ENCODE assay signal across 23 cellular contexts in the genomic region with DNA sequence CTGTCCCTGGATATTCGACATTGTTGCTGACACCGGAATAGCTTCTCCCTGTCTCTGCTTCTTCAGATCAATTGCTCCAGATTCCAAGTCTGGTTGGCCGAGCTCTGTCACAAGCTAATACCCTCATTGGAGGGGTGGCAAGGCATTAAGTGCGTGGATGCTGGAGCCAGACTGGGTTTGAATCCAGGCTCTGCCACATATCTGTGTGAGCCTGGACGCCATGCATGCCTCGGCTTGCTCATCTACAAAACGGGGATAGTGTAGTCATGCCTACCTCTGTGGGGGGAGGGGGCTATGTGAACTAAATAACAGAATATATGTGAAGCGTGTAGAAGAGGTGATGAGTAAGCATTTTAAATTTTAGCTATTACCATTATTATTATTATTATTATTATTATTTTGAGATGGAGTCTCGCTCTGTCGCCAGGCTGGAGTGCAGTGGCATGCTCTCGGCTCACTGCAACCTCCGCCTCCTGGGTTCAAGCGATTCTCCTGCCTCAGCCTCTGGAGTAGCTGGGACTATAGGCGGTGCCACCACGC. TPM values are rescaled to one million over a fixed set of nuclear protein-coding genes. Genes with fewer than 3 reads are reported as not detected.
"Had no signal": no experiment of that assay in that cellular context is flagged by ENCODE, and none has a peak within 500 bp of the region (broad histone marks: within the 10 kb centered on the region; RNA-seq: fewer than 3 reads in every experiment).

No MANE protein-coding gene starts in this region.

- H3K27ac ChIP-seq: HL-60, RWPE1, SJCRH30 had no signal

- H3K4me1 ChIP-seq: SJCRH30 had no signal

- FAIRE-seq: HTR-8/SVneo had no signal

- ATAC-seq: PC-3, SK-N-SH treated with all-trans-retinoic acid at 6 μM for 48 hours had no signal

- H3K36me3 ChIP-seq: SJCRH30 had no signal

- DNase-seq: KBM-7, MV-4-11, NCI-H1048, NCI-H1105, NCI-H1417, NCI-H1436 treated with DMSO at 0.1 percent for 48 hours, NCI-H1694 treated with DMSO at 0.1 percent for 48 hours, NCI-H1930, NCI-H2081, NCI-H2107, NCI-H226, NCI-H446, NCI-H510A, NCI-H69, NCI-H774, PC-3, SHP77 treated with DMSO at 0.1 percent for 48 hours, SJCRH30 had no signal

- H3K9me3 ChIP-seq: SJCRH30 had no signal

- H3K4me3 ChIP-seq: SJCRH30 had no signal

- H3K27me3 ChIP-seq: SJCRH30 had no signal

RNA-seq across cellular contexts. Expression of a gene that starts 23.6 kb away (rescaled TPM):
- total RNA-seq: PC-3 had no signal
- polyA plus RNA-seq: IgD-negative memory B cell had no signal
